In the genomic region with DNA sequence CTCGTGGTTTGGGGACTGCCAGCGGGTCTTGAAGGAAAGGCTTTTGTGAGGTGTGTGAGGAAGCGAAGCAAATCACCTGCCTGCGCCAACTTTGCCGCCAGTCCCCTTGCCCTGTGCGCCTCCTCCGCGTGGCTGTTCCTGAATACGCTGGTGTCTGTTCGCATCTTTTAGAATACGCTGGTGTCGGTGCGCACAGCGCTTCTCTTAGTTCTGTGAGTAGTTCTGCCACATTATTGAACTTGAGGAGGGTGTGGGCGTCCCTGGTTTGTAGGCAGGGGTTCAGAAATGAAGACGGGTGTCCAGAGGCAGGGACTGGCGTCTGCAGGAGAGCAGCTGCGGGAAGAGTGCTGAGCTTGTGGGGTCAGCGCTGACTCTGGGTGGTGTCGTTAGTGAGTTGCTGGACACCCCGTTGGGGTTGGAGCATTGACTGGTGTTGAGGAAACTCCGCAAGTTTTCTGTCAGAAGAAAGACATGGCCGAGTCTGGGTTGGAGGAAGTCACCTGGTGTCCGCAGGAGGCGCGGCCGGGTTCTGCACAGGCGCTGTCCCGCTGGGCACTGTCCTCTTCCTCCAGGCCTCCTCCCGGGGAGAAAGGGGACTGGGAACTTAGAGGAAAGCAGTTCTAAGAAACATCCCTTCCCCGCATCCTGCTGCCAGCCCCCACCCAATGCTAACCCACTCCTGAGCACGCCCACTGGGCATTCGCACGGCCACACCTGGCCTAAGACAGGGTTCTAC, we compare ENCODE assay signal across 8 cellular contexts. TPM values are rescaled to one million over a fixed set of nuclear protein-coding genes. Genes with fewer than 3 reads are reported as not detected.
DNase-seq lines count a peak whose midpoint lies in the region; ATAC-seq, FAIRE-seq and TF ChIP-seq lines count a peak whose summit lies in the region.

No MANE protein-coding gene starts in this region.

- peak overlapping the region; percentile 47 for H3K4me2 ChIP-seq in endothelial cell of umbilical vein (ENCODE audit: insufficient read depth, low read length)

- CTCF ChIA-PET in WTC11 (lab: Charles Lee) (interaction anchor here (2.3 kb wide), 1 partner anchor 118 kb away, joined by 20 read pairs; no protein-coding TSS in a partner anchor), endothelial cell of umbilical vein (lab: Charles Lee) (interaction anchor here (1.1 to 1.7 kb wide), 3 partner anchors 9 to 117 kb away, joined by 3 to 4 read pairs (median 3); no protein-coding TSS in a partner anchor)

- H3K4me3 Mint-ChIP-seq in WTC11: peak overlapping the region; percentile 99

- no peak for TF ChIP-seq POLR2A in endothelial cell of umbilical vein (IDR thresholded peaks at IDR 0.05; ENCODE audit: low read depth, low read length)

- dilution Hi-C loops in endothelial cell of umbilical vein (cut with MboI; ENCODE audit: extremely low pct_ligation_motif_present, low sequenced_read_pairs): no loop called here

- H4K20me1 ChIP-seq in endothelial cell of umbilical vein (replicated peaks; ENCODE audit: control insufficient read depth, extremely low read depth, insufficient read depth, low read length): no peaks in the 10 kb centered on the region

- peaks cover 19% of the 10 kb centered on the region for H3K79me2 ChIP-seq in endothelial cell of umbilical vein (ENCODE audit: control insufficient read depth, insufficient read depth, low read length)

- H3K9ac ChIP-seq in endothelial cell of umbilical vein (replicated peaks; ENCODE audit: extremely low read depth, insufficient read depth, low read length) (peak overlapping the region; percentile 67), mucosa of rectum (ENCODE audit: low read depth in 1 of 2, low read length in 2 of 2) (peak overlapping the region; percentile 83 to 90)

- H3K36me3 ChIP-seq in endothelial cell of umbilical vein (ENCODE audit: control insufficient read depth in 2 of 2, extremely low read depth in 1 of 2, insufficient read depth in 2 of 2, low read length in 2 of 2): no peaks in the 10 kb centered on the region
- peaks cover 0 to 6% of the 10 kb centered on the region in 2 donors for H3K36me3 ChIP-seq in mucosa of rectum (ENCODE audit: control insufficient read depth in 2 of 2, insufficient read depth in 2 of 2, low read length in 2 of 2)
- H3K36me3 ChIP-seq in thymus (ENCODE audit: control insufficient read depth, insufficient read depth): peaks cover 4% of the 10 kb centered on the region

- no TSS peak for BruUV-seq in endothelial cell of umbilical vein (replicated peaks; lab: Mats Ljungman, UMichigan)

- H3K27ac ChIP-seq in endothelial cell of umbilical vein (ENCODE audit: insufficient read depth, low read depth, low read length) (peak overlapping the region; percentile 44), mucosa of rectum (ENCODE audit: low read depth in 2 of 2, low read length in 2 of 2) (peak overlapping the region; percentile 91 to 93), thymus (ENCODE audit: low read depth) (peak overlapping the region; percentile 95)

- H3K27me3 ChIP-seq in endothelial cell of umbilical vein (ENCODE audit: control insufficient read depth in 2 of 2, insufficient read depth in 2 of 2, low read length in 2 of 2) (no peaks in the 10 kb centered on the region), mucosa of rectum (ENCODE audit: control insufficient read depth in 2 of 2, insufficient read depth in 2 of 2, low read length in 2 of 2) (no peaks in the 10 kb centered on the region), thymus (ENCODE audit: control insufficient read depth, insufficient read depth) (no peaks in the 10 kb centered on the region)

- peaks cover 10% of the 10 kb centered on the region for H3K27me3 Mint-ChIP-seq in WTC11 (ENCODE audit: low read depth)

- peak overlapping the region; percentile 100 for H3K27ac Mint-ChIP-seq in WTC11

- TF ChIP-seq CTCF in AG10803 (conservative IDR thresholded peaks at IDR 0.05; ENCODE audit: low read length): no peak
- no peak for TF ChIP-seq CTCF in WTC11 (IDR thresholded peaks at IDR 0.05)
- TF ChIP-seq CTCF in endothelial cell of umbilical vein (IDR thresholded peaks at IDR 0.05; ENCODE audit: extremely low read depth in 1 of 2, insufficient read depth in 1 of 2, low read depth in 1 of 2, low read length in 2 of 2): no peak

- peaks cover 19% of the 10 kb centered on the region for H3K36me3 Mint-ChIP-seq in WTC11

- peaks cover 7% of the 10 kb centered on the region for H3K4me1 ChIP-seq in endothelial cell of umbilical vein (ENCODE audit: control insufficient read depth, extremely low read depth, insufficient read depth, low read length)
- peaks cover 6 to 8% of the 10 kb centered on the region in 2 donors for H3K4me1 ChIP-seq in mucosa of rectum (ENCODE audit: control insufficient read depth in 2 of 2, insufficient read depth in 2 of 2, low read length in 2 of 2)
- peaks cover 5% of the 10 kb centered on the region for H3K4me1 ChIP-seq in thymus (ENCODE audit: control insufficient read depth, insufficient read depth, low read length)

- H3K4me1 Mint-ChIP-seq in WTC11: peaks cover 7% of the 10 kb centered on the region

- DNase-seq in AG10803 (ENCODE audit: low read depth) (no peak), WTC11 (ENCODE audit: low spot score) (peak; percentile 61), endothelial cell of umbilical vein (ENCODE audit: low read depth, low spot score) (no peak), NK-92 (lab: John Stamatoyannopoulos, UW; ENCODE audit: unreplicated experiment) (no peak)

- ATAC-seq in GM18907 (IDR thresholded peaks at IDR 0.05; ENCODE audit: unreplicated experiment): peak; percentile 15
- peak; percentile 5 for ATAC-seq in HG03521 (IDR thresholded peaks at IDR 0.05; ENCODE audit: unreplicated experiment)
- ATAC-seq in WTC11: peak; percentile 21

- intact Hi-C loops in endothelial cell of umbilical vein (cut with micrococcal nuclease): no loop called here

- H3K4me3 ChIP-seq in AG10803 (ENCODE audit: low read length) (peak overlapping the region; percentile 91), endothelial cell of umbilical vein (replicated peaks in 1 of 3; ENCODE audit: insufficient read depth in 1 of 3, low read depth in 1 of 3, low read length in 3 of 3) (peak overlapping the region; percentile 48 to 65 (median 62)), mucosa of rectum (ENCODE audit: low read length in 2 of 2) (peak overlapping the region; percentile 91 to 98), thymus (ENCODE audit: low read length) (peak overlapping the region; percentile 84)

- FAIRE-seq in endothelial cell of umbilical vein (lab: Jason Lieb, UNC): no peak

- 2% methylated on average over 34 of the region's 34 CpGs for WGBS in thymus

- POLR2A ChIA-PET in WTC11 (lab: Charles Lee) (interaction anchor here (1.4 to 2.7 kb wide), 5 partner anchors 14 to 180 kb away, joined by 3 to 9 read pairs (median 7); a partner anchor contains a TSS), endothelial cell of umbilical vein (lab: Charles Lee) (no interaction called here)

- peaks cover 12% of the 10 kb centered on the region for H3K9me3 Mint-ChIP-seq in WTC11

- H3K9me1 ChIP-seq in endothelial cell of umbilical vein (replicated peaks; ENCODE audit: control insufficient read depth, extremely low read depth, insufficient read depth, low read length): no peaks in the 10 kb centered on the region

- H3K9me3 ChIP-seq in endothelial cell of umbilical vein (replicated peaks; ENCODE audit: control insufficient read depth, insufficient read depth, low read length): no peaks in the 10 kb centered on the region
- H3K9me3 ChIP-seq in mucosa of rectum (ENCODE audit: control insufficient read depth in 2 of 2, low read length in 2 of 2): no peaks in the 10 kb centered on the region
- H3K9me3 ChIP-seq in thymus (ENCODE audit: control insufficient read depth): peaks cover 1% of the 10 kb centered on the region

- peak overlapping the region; percentile 50 for H2AFZ ChIP-seq in endothelial cell of umbilical vein (ENCODE audit: low read depth, low read length)

TF ChIP-seq in WTC11, 78 proteins besides CTCF, POLR2A, EP300 and RAD21 (continues in another document):
- TF ChIP-seq PRRX2 (CRISPR knock-in tag; IDR thresholded peaks at IDR 0.05) (no peak), ZBTB21 (CRISPR knock-in tag; IDR thresholded peaks at IDR 0.05; ENCODE audit: borderline replicate concordance) (no peak), SOX15 (CRISPR knock-in tag; IDR thresholded peaks at IDR 0.05) (no peak)
- TF ChIP-seq, protein P1, sequence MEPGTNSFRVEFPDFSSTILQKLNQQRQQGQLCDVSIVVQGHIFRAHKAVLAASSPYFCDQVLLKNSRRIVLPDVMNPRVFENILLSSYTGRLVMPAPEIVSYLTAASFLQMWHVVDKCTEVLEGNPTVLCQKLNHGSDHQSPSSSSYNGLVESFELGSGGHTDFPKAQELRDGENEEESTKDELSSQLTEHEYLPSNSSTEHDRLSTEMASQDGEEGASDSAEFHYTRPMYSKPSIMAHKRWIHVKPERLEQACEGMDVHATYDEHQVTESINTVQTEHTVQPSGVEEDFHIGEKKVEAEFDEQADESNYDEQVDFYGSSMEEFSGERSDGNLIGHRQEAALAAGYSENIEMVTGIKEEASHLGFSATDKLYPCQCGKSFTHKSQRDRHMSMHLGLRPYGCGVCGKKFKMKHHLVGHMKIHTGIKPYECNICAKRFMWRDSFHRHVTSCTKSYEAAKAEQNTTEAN (CRISPR knock-in tag; IDR thresholded peaks at IDR 0.05): no peak

TF ChIP-seq in endothelial cell of umbilical vein, 7 proteins besides CTCF, POLR2A, EP300 and RAD21 (continues in another document):
- TF ChIP-seq JUN (IDR thresholded peaks at IDR 0.05; ENCODE audit: borderline replicate concordance, insufficient read depth, insufficient read length, low read depth) (no peak), POLR2AphosphoS5 (IDR thresholded peaks at IDR 0.05; ENCODE audit: insufficient read depth, low read depth, low read length) (no peak), GATA2 (IDR thresholded peaks at IDR 0.05; ENCODE audit: insufficient read depth, insufficient read length, low read depth, low read length) (no peak), EZH2 (IDR thresholded peaks at IDR 0.05; ENCODE audit: borderline replicate concordance, low read depth, low read length, severe bottlenecking) (no peak), MYC (IDR thresholded peaks at IDR 0.05; ENCODE audit: low read depth, low read length) (no peak)
- TF ChIP-seq, protein P2, sequence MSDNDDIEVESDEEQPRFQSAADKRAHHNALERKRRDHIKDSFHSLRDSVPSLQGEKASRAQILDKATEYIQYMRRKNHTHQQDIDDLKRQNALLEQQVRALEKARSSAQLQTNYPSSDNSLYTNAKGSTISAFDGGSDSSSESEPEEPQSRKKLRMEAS (IDR thresholded peaks at IDR 0.05; ENCODE audit: insufficient read depth, insufficient read length): no peak

RNA-seq across cellular contexts. Expression of a gene that starts 1.0 kb away (rescaled TPM):
- total RNA-seq in WTC11 (2021): 11.8 to 12.5 TPM (median 12.0 TPM) in 3 replicates
- 5.1 and 12.1 TPM in 2 replicates for total RNA-seq in endothelial cell of umbilical vein
- 0.89 and 0.99 TPM in 2 replicates for polyA plus RNA-seq in endothelial cell of umbilical vein
- 1.1 and 1.6 TPM in 2 replicates for polyA plus RNA-seq in endothelial cell of umbilical vein (2011; cell fraction: cytosol; rRNA removed)
- polyA plus RNA-seq in endothelial cell of umbilical vein (2011; cell fraction: nucleus; rRNA removed): 4.6 and 5.0 TPM in 2 replicates
- 0.86 and 1.1 TPM in 2 replicates for polyA plus RNA-seq in endothelial cell of umbilical vein (2012)
- polyA minus RNA-seq in endothelial cell of umbilical vein: 2.6 TPM in 2 replicates
- 1.3 TPM for polyA minus RNA-seq in endothelial cell of umbilical vein (2011; cell fraction: cytosol; rRNA and poly(A)+ RNA removed)
- polyA minus RNA-seq in endothelial cell of umbilical vein (2011; cell fraction: nucleus; rRNA and poly(A)+ RNA removed): 12.9 and 14.3 TPM in 2 replicates
- 2.9 TPM for polyA plus RNA-seq in thymus

Comparison
In these comparisons a context has a peak if more than half of its experiments do, and no peak if none do; other contexts are left out.
1. H3K27ac ChIP-seq: peak in every context shown above with its lines; median percentile 95 in thymus; 92 in mucosa of rectum; 44 in endothelial cell of umbilical vein.